7 cellular contexts compared by ENCODE assay signal in genomic region chr13:44575035-44575434, GRCh38. TPM values are rescaled to one million over a fixed set of nuclear protein-coding genes. Genes with fewer than 3 reads are reported as not detected.
DNase-seq lines count a peak whose midpoint lies in the region; ATAC-seq and TF ChIP-seq lines count a peak whose summit lies in the region.

No MANE protein-coding gene starts in this region.

- H3K9me3 Mint-ChIP-seq in activated T-helper 1 cell treated with anti-CD3 and anti-CD28 coated beads, Interleukin-12 subunit alpha, Interleukin-12 subunit beta, Interleukin-2, Interleukin-4 antibody, amounts not matched to agents 30 ng/mL and 10 ng/mL and 1 ng/mL, durations not matched to agents 14 hours and 24 hours and 36 hours = no peaks in the 10 kb centered on the region
- no peaks in the 10 kb centered on the region for H3K9me3 Mint-ChIP-seq in stimulated activated memory B cell treated with anti-CD40 and anti-IgM and Interleukin-4, amounts not matched to agents 10 μg/mL and 1 μg/mL and 100 μg/mL, for 72 hours

- peak overlapping the region; percentile 24 for H3K27ac Mint-ChIP-seq in activated T-helper 1 cell treated with anti-CD3 and anti-CD28 coated beads, Interleukin-12 subunit alpha, Interleukin-12 subunit beta, Interleukin-2, Interleukin-4 antibody, amounts not matched to agents 30 ng/mL and 10 ng/mL and 1 ng/mL, durations not matched to agents 14 hours and 24 hours and 36 hours
- H3K27ac Mint-ChIP-seq in stimulated activated memory B cell treated with anti-CD40 and anti-IgM and Interleukin-4, amounts not matched to agents 10 μg/mL and 1 μg/mL and 100 μg/mL, for 72 hours = peak overlapping the region; percentile 97

- H3K4me3 Mint-ChIP-seq in activated T-helper 1 cell treated with anti-CD3 and anti-CD28 coated beads, Interleukin-12 subunit alpha, Interleukin-12 subunit beta, Interleukin-2, Interleukin-4 antibody, amounts not matched to agents 30 ng/mL and 10 ng/mL and 1 ng/mL, durations not matched to agents 14 hours and 24 hours and 36 hours = peak overlapping the region; percentile 90
- peak overlapping the region; percentile 96 for H3K4me3 Mint-ChIP-seq in stimulated activated memory B cell treated with anti-CD40 and anti-IgM and Interleukin-4, amounts not matched to agents 10 μg/mL and 1 μg/mL and 100 μg/mL, for 72 hours

- no peak for ATAC-seq in stimulated activated memory B cell treated with anti-CD40 and anti-IgM and Interleukin-4, amounts not matched to agents 10 μg/mL and 1 μg/mL and 100 μg/mL, for 72 hours

- H3K4me1 ChIP-seq in iPS-15b (ENCODE audit: control insufficient read depth, insufficient read depth, low read length) = peaks cover 24% of the 10 kb centered on the region

- in situ Hi-C loops in GM13976 (cut with MboI; ENCODE audit: low sequenced_read_pairs, unreplicated experiment) = no loop called here

- no peak for DNase-seq in HFF-Myc (ENCODE audit: extremely low read depth, low read depth)
- DNase-seq in activated T-helper 1 cell treated with anti-CD3 and anti-CD28 coated beads, Interleukin-12 subunit alpha, Interleukin-12 subunit beta, Interleukin-2, Interleukin-4 antibody, amounts not matched to agents 30 ng/mL and 10 ng/mL and 1 ng/mL, durations not matched to agents 14 hours and 24 hours and 36 hours (ENCODE audit: low spot score) = no peak
- DNase-seq in kidney glomerular epithelial cell (lab: John Stamatoyannopoulos, UW) = no peak
- DNase-seq in NCI-H2029 (lab: John Stamatoyannopoulos, UW) = no peak
- DNase-seq in GM13976 (ENCODE audit: low spot score) = no peak

- H3K9ac ChIP-seq in iPS-15b (ENCODE audit: low read depth, low read length) = no peak overlapping the region

- peaks cover 40% of the 10 kb centered on the region for H3K4me1 Mint-ChIP-seq in activated T-helper 1 cell treated with anti-CD3 and anti-CD28 coated beads, Interleukin-12 subunit alpha, Interleukin-12 subunit beta, Interleukin-2, Interleukin-4 antibody, amounts not matched to agents 30 ng/mL and 10 ng/mL and 1 ng/mL, durations not matched to agents 14 hours and 24 hours and 36 hours (ENCODE audit: low read depth)
- H3K4me1 Mint-ChIP-seq in stimulated activated memory B cell treated with anti-CD40 and anti-IgM and Interleukin-4, amounts not matched to agents 10 μg/mL and 1 μg/mL and 100 μg/mL, for 72 hours = peaks cover 51% of the 10 kb centered on the region

- no peaks in the 10 kb centered on the region for H3K27me3 ChIP-seq in iPS-15b (ENCODE audit: control insufficient read depth, insufficient read depth, low read length)

- H3K36me3 ChIP-seq in iPS-15b (ENCODE audit: control insufficient read depth, insufficient read depth, low read length) = peaks cover 10% of the 10 kb centered on the region

- peaks cover 12% of the 10 kb centered on the region for H3K36me3 Mint-ChIP-seq in activated T-helper 1 cell treated with anti-CD3 and anti-CD28 coated beads, Interleukin-12 subunit alpha, Interleukin-12 subunit beta, Interleukin-2, Interleukin-4 antibody, amounts not matched to agents 30 ng/mL and 10 ng/mL and 1 ng/mL, durations not matched to agents 14 hours and 24 hours and 36 hours (ENCODE audit: low read depth)
- peaks cover 20% of the 10 kb centered on the region for H3K36me3 Mint-ChIP-seq in stimulated activated memory B cell treated with anti-CD40 and anti-IgM and Interleukin-4, amounts not matched to agents 10 μg/mL and 1 μg/mL and 100 μg/mL, for 72 hours

- intact Hi-C loops in activated T-helper 1 cell treated with anti-CD3 and anti-CD28 coated beads, Interleukin-12 subunit alpha, Interleukin-12 subunit beta, Interleukin-2, Interleukin-4 antibody, amounts not matched to agents 30 ng/mL and 10 ng/mL and 1 ng/mL, durations not matched to agents 14 hours and 24 hours and 36 hours (cut with micrococcal nuclease) = loop anchor here (1.0 to 10.0 kb wide), 8 partner anchors 91 to 1600 kb away; partner anchors contain the start of genes CCDC122, COG3, EPSTI1 and LACC1

- H3K9me3 ChIP-seq in iPS-15b (ENCODE audit: control insufficient read depth, insufficient read depth, low read length) = no peaks in the 10 kb centered on the region

- H3K4me3 ChIP-seq in HFF-Myc (replicated peaks; ENCODE audit: low read depth, low read length) (peak overlapping the region; percentile 86), iPS-15b (ENCODE audit: low read depth, low read length) (peak overlapping the region; percentile 53)

- TF ChIP-seq CTCF in HFF-Myc (IDR thresholded peaks at IDR 0.05; ENCODE audit: low read depth, low read length, missing control alignments) (no peak), GM13976 (IDR thresholded peaks at IDR 0.05; ENCODE audit: borderline replicate concordance, control extremely low read depth, extremely low read depth, insufficient read depth, missing control alignments) (no peak)

- H3K27me3 Mint-ChIP-seq in activated T-helper 1 cell treated with anti-CD3 and anti-CD28 coated beads, Interleukin-12 subunit alpha, Interleukin-12 subunit beta, Interleukin-2, Interleukin-4 antibody, amounts not matched to agents 30 ng/mL and 10 ng/mL and 1 ng/mL, durations not matched to agents 14 hours and 24 hours and 36 hours (ENCODE audit: insufficient read depth) = peaks cover 39% of the 10 kb centered on the region
- no peaks in the 10 kb centered on the region for H3K27me3 Mint-ChIP-seq in stimulated activated memory B cell treated with anti-CD40 and anti-IgM and Interleukin-4, amounts not matched to agents 10 μg/mL and 1 μg/mL and 100 μg/mL, for 72 hours

RNA-seq across cellular contexts. Expression of gene TSC22D1, which starts 1.1 kb away (rescaled TPM):
- 5.3 and 6.9 TPM in 2 replicates for total RNA-seq in activated T-helper 1 cell treated with anti-CD3 and anti-CD28 coated beads, Interleukin-12 subunit alpha, Interleukin-12 subunit beta, Interleukin-2, Interleukin-4 antibody, amounts not matched to agents 30 ng/mL and 10 ng/mL and 1 ng/mL, durations not matched to agents 14 hours and 24 hours and 36 hours
